1 cellular context compared by ENCODE assay signal in genomic region chr20:35884541-35884865, GRCh38.
TF ChIP-seq lines count a peak whose summit lies in the region.

No MANE protein-coding gene starts in this region.

TF ChIP-seq in IMR-90, 13 proteins besides CTCF, POLR2A, EP300 and RAD21:
- TF ChIP-seq CHD1 (IDR thresholded peaks at IDR 0.05; ENCODE audit: low read depth, low read length) (no peak), MAZ (IDR thresholded peaks at IDR 0.05; ENCODE audit: borderline replicate concordance, low read depth, low read length) (no peak), NFE2L2 (IDR thresholded peaks at IDR 0.05; ENCODE audit: low read depth, low read length) (no peak), BHLHE40 (IDR thresholded peaks at IDR 0.05; ENCODE audit: low read depth, low read length) (no peak), CEBPB (IDR thresholded peaks at IDR 0.05; ENCODE audit: low read depth, low read length) (no peak), MXI1 (IDR thresholded peaks at IDR 0.05; ENCODE audit: borderline replicate concordance, low read depth, low read length) (no peak), MAFK (IDR thresholded peaks at IDR 0.05; ENCODE audit: low read depth, low read length) (no peak), SMC3 (IDR thresholded peaks at IDR 0.05; ENCODE audit: low read depth, low read length) (no peak), RCOR1 (IDR thresholded peaks at IDR 0.05; ENCODE audit: insufficient replicate concordance, low read length) (no peak), FOS (IDR thresholded peaks at IDR 0.05; ENCODE audit: low read depth, low read length) (no peak), RFX5 (IDR thresholded peaks at IDR 0.05; ENCODE audit: low read depth, low read length) (no peak)
- TF ChIP-seq, protein P1, sequence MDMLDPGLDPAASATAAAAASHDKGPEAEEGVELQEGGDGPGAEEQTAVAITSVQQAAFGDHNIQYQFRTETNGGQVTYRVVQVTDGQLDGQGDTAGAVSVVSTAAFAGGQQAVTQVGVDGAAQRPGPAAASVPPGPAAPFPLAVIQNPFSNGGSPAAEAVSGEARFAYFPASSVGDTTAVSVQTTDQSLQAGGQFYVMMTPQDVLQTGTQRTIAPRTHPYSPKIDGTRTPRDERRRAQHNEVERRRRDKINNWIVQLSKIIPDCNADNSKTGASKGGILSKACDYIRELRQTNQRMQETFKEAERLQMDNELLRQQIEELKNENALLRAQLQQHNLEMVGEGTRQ (IDR thresholded peaks at IDR 0.05; ENCODE audit: low read depth, low read length), result no peak
- TF ChIP-seq, protein P2, sequence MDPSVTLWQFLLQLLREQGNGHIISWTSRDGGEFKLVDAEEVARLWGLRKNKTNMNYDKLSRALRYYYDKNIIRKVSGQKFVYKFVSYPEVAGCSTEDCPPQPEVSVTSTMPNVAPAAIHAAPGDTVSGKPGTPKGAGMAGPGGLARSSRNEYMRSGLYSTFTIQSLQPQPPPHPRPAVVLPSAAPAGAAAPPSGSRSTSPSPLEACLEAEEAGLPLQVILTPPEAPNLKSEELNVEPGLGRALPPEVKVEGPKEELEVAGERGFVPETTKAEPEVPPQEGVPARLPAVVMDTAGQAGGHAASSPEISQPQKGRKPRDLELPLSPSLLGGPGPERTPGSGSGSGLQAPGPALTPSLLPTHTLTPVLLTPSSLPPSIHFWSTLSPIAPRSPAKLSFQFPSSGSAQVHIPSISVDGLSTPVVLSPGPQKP (IDR thresholded peaks at IDR 0.05; ENCODE audit: borderline replicate concordance, low read depth, low read length), result no peak
